In genomic region chr3:149375824-149376196, GRCh38 we compare ENCODE assay signal across 16 cellular contexts. TPM values are rescaled to one million over a fixed set of nuclear protein-coding genes. Genes with fewer than 3 reads are reported as not detected.
A peak's percentile ranks its signal among the peaks of the same experiment; 100 is the strongest.
DNase-seq lines count a peak whose midpoint lies in the region; ATAC-seq and TF ChIP-seq lines count a peak whose summit lies in the region.
"Had no signal": no experiment of that assay in that cellular context is flagged by ENCODE, and none has a peak within 500 bp of the region (broad histone marks: within the 10 kb centered on the region; RNA-seq: fewer than 3 reads in every experiment).

No MANE protein-coding gene starts in this region.

- no peak overlapping the region for H3K4me3 Mint-ChIP-seq in activated CD8-positive, alpha-beta T cell treated with anti-CD3 and anti-CD28 coated beads for 36 hours
- H3K4me3 Mint-ChIP-seq: CD8-positive, alpha-beta T cell; central memory CD8-positive, alpha-beta T cell; stimulated activated naive CD8-positive, alpha-beta T cell treated with anti-CD3 and anti-CD28 coated beads, Interleukin-15, amount 100 ng/mL, for 72 hours; T-helper 17 cell had no signal

- DNase-seq in RWPE2 (ENCODE audit: low spot score) (no peak), epithelial cell of esophagus (ENCODE audit: low read depth) (no peak), tibial artery (no peak), NCI-H2029 treated with DMSO at 0.1 percent for 48 hours (lab: John Stamatoyannopoulos, UW) (no peak), KG1 (lab: John Stamatoyannopoulos, UW) (no peak)
- no peak for DNase-seq in activated naive CD4-positive, alpha-beta T cell treated with anti-CD3 and anti-CD28 coated beads, Interleukin-2, amount 50 U/mL, for 72 hours (ENCODE audit: low spot score in 2 of 2)
- no peak for DNase-seq in activated CD8-positive, alpha-beta T cell treated with anti-CD3 and anti-CD28 coated beads for 36 hours
- DNase-seq: activated CD4-positive, alpha-beta T cell treated with anti-CD3 and anti-CD28 coated beads, Interleukin-2, amount 50 U/mL, for 4 hours; activated effector memory CD4-positive, alpha-beta T cell treated with anti-CD3 and anti-CD28 coated beads, Interleukin-2, amount 50 U/mL, for 16 hours; CD8-positive, alpha-beta T cell; foreskin fibroblast; Karpas-422; stimulated activated naive CD8-positive, alpha-beta T cell treated with anti-CD3 and anti-CD28 coated beads, Interleukin-15, amount 100 ng/mL, for 72 hours; T-helper 17 cell had no signal

- H3K9me3 ChIP-seq in RWPE2 (ENCODE audit: severe bottlenecking) = no peaks in the 10 kb centered on the region
- no peaks in the 10 kb centered on the region for H3K9me3 ChIP-seq in mucosa of stomach (ENCODE audit: control insufficient read depth, low read length)
- no peaks in the 10 kb centered on the region for H3K9me3 ChIP-seq in tibial artery

- TF ChIP-seq CTCF in RWPE2 (IDR thresholded peaks at IDR 0.05; ENCODE audit: poor library complexity, severe bottlenecking) (no peak), epithelial cell of esophagus (IDR thresholded peaks at IDR 0.05; ENCODE audit: insufficient read depth, low read depth, low read length, missing control alignments) (no peak), tibial artery (IDR thresholded peaks at IDR 0.05) (no peak)
- TF ChIP-seq CTCF in activated CD8-positive, alpha-beta T cell treated with anti-CD3 and anti-CD28 coated beads for 36 hours (IDR thresholded peaks at IDR 0.05) = no peak

- H3K4me1 Mint-ChIP-seq in activated CD8-positive, alpha-beta T cell treated with anti-CD3 and anti-CD28 coated beads for 36 hours (ENCODE audit: low read depth) = no peaks in the 10 kb centered on the region
- H3K4me1 Mint-ChIP-seq: central memory CD8-positive, alpha-beta T cell; stimulated activated naive CD8-positive, alpha-beta T cell treated with anti-CD3 and anti-CD28 coated beads, Interleukin-15, amount 100 ng/mL, for 72 hours had no signal

- H3K4me1 ChIP-seq in RWPE2 (ENCODE audit: insufficient read depth, poor library complexity, severe bottlenecking) (peaks cover 65% of the 10 kb centered on the region), mucosa of stomach (ENCODE audit: control insufficient read depth, insufficient read depth, low read length) (peaks cover 44% of the 10 kb centered on the region), tibial artery (peaks cover 0 to 70% (median 16%) of the 10 kb centered on the region in 4 donors)

- H3K27me3 ChIP-seq in RWPE2 (ENCODE audit: insufficient read depth, poor library complexity, severe bottlenecking) (no peaks in the 10 kb centered on the region), mucosa of stomach (ENCODE audit: control insufficient read depth, insufficient read depth, low read length) (no peaks in the 10 kb centered on the region), tibial artery (no peaks in the 10 kb centered on the region)

- H3K9me3 Mint-ChIP-seq in activated naive CD4-positive, alpha-beta T cell treated with anti-CD3 and anti-CD28 coated beads, Interleukin-2, amount 50 U/mL, for 72 hours = no peaks in the 10 kb centered on the region
- no peaks in the 10 kb centered on the region for H3K9me3 Mint-ChIP-seq in activated CD8-positive, alpha-beta T cell treated with anti-CD3 and anti-CD28 coated beads for 36 hours
- H3K9me3 Mint-ChIP-seq: CD8-positive, alpha-beta T cell; central memory CD8-positive, alpha-beta T cell; stimulated activated naive CD8-positive, alpha-beta T cell treated with anti-CD3 and anti-CD28 coated beads, Interleukin-15, amount 100 ng/mL, for 72 hours had no signal

- H3K36me3 ChIP-seq in RWPE2 (ENCODE audit: low read depth) = peaks cover 47% of the 10 kb centered on the region
- no peaks in the 10 kb centered on the region for H3K36me3 ChIP-seq in mucosa of stomach (ENCODE audit: control insufficient read depth, insufficient read depth, low read length)
- peaks cover 10 to 19% (median 18%) of the 10 kb centered on the region in 3 donors for H3K36me3 ChIP-seq in tibial artery

- intact Hi-C loops in tibial artery (cut with DNase I; ENCODE audit: low total_unique reads) = no loop called here
- intact Hi-C loops in activated CD8-positive, alpha-beta T cell treated with anti-CD3 and anti-CD28 coated beads for 36 hours (cut with micrococcal nuclease) = no loop called here

- H3K4me3 ChIP-seq in RWPE2 (ENCODE audit: severe bottlenecking) = peak overlapping the region; percentile 42
- H3K4me3 ChIP-seq in epithelial cell of esophagus (ENCODE audit: low read length) = peak overlapping the region; percentile 65
- H3K4me3 ChIP-seq in mucosa of stomach (ENCODE audit: low read length) = no peak overlapping the region
- peak overlapping the region; percentile 51 to 59 for H3K4me3 ChIP-seq in tibial artery

- CTCF ChIA-PET in activated CD8-positive, alpha-beta T cell treated with anti-CD3 and anti-CD28 coated beads for 36 hours (lab: Charles Lee) = no interaction called here

- no peak for ATAC-seq in RWPE2 (ENCODE audit: low read depth)
- no peak for ATAC-seq in activated naive CD4-positive, alpha-beta T cell treated with anti-CD3 and anti-CD28 coated beads, Interleukin-2, amount 50 U/mL, for 72 hours
- ATAC-seq in activated CD8-positive, alpha-beta T cell treated with anti-CD3 and anti-CD28 coated beads for 36 hours = no peak
- ATAC-seq: CD8-positive, alpha-beta T cell; stimulated activated naive CD8-positive, alpha-beta T cell treated with anti-CD3 and anti-CD28 coated beads, Interleukin-15, amount 100 ng/mL, for 72 hours; T-helper 17 cell had no signal

- H3K27ac ChIP-seq in RWPE2 (ENCODE audit: poor library complexity, severe bottlenecking) = peak overlapping the region; percentile 93
- H3K27ac ChIP-seq in tibial artery = peak overlapping the region; percentile 71 to 75

- POLR2A ChIA-PET in activated CD8-positive, alpha-beta T cell treated with anti-CD3 and anti-CD28 coated beads for 36 hours (lab: Charles Lee) = no interaction called here

- H3K27ac Mint-ChIP-seq in activated naive CD4-positive, alpha-beta T cell treated with anti-CD3 and anti-CD28 coated beads, Interleukin-2, amount 50 U/mL, for 72 hours = no peak overlapping the region
- no peak overlapping the region for H3K27ac Mint-ChIP-seq in activated CD8-positive, alpha-beta T cell treated with anti-CD3 and anti-CD28 coated beads for 36 hours
- H3K27ac Mint-ChIP-seq: CD8-positive, alpha-beta T cell; stimulated activated naive CD8-positive, alpha-beta T cell treated with anti-CD3 and anti-CD28 coated beads, Interleukin-15, amount 100 ng/mL, for 72 hours; T-helper 17 cell had no signal

- H3K27me3 Mint-ChIP-seq in activated CD8-positive, alpha-beta T cell treated with anti-CD3 and anti-CD28 coated beads for 36 hours = peaks cover 4% of the 10 kb centered on the region

- no peaks in the 10 kb centered on the region for H3K36me3 Mint-ChIP-seq in activated naive CD4-positive, alpha-beta T cell treated with anti-CD3 and anti-CD28 coated beads, Interleukin-2, amount 50 U/mL, for 72 hours
- no peaks in the 10 kb centered on the region for H3K36me3 Mint-ChIP-seq in activated CD8-positive, alpha-beta T cell treated with anti-CD3 and anti-CD28 coated beads for 36 hours (ENCODE audit: low read depth)
- H3K36me3 Mint-ChIP-seq: CD8-positive, alpha-beta T cell had no signal

- peak overlapping the region; percentile 87 for H3K9ac ChIP-seq in mucosa of stomach (ENCODE audit: low read length)

RNA-seq across cellular contexts. Expression of gene TM4SF1, which starts 1.6 kb away (rescaled TPM):
- total RNA-seq in activated naive CD4-positive, alpha-beta T cell treated with anti-CD3 and anti-CD28 coated beads, Interleukin-2, amount 50 U/mL, for 72 hours = not detected
- not detected for total RNA-seq in activated CD8-positive, alpha-beta T cell treated with anti-CD3 and anti-CD28 coated beads for 36 hours
- total RNA-seq: CD8-positive, alpha-beta T cell had no signal

RNA-seq across cellular contexts. Expression of gene TM4SF18, which starts 42.4 kb away (rescaled TPM):
- total RNA-seq in activated naive CD4-positive, alpha-beta T cell treated with anti-CD3 and anti-CD28 coated beads, Interleukin-2, amount 50 U/mL, for 72 hours = not detected
- total RNA-seq in activated CD8-positive, alpha-beta T cell treated with anti-CD3 and anti-CD28 coated beads for 36 hours = not detected
- total RNA-seq: CD8-positive, alpha-beta T cell; T-helper 17 cell had no signal
